ENCODE assay signal across 9 cellular contexts in the genomic region with DNA sequence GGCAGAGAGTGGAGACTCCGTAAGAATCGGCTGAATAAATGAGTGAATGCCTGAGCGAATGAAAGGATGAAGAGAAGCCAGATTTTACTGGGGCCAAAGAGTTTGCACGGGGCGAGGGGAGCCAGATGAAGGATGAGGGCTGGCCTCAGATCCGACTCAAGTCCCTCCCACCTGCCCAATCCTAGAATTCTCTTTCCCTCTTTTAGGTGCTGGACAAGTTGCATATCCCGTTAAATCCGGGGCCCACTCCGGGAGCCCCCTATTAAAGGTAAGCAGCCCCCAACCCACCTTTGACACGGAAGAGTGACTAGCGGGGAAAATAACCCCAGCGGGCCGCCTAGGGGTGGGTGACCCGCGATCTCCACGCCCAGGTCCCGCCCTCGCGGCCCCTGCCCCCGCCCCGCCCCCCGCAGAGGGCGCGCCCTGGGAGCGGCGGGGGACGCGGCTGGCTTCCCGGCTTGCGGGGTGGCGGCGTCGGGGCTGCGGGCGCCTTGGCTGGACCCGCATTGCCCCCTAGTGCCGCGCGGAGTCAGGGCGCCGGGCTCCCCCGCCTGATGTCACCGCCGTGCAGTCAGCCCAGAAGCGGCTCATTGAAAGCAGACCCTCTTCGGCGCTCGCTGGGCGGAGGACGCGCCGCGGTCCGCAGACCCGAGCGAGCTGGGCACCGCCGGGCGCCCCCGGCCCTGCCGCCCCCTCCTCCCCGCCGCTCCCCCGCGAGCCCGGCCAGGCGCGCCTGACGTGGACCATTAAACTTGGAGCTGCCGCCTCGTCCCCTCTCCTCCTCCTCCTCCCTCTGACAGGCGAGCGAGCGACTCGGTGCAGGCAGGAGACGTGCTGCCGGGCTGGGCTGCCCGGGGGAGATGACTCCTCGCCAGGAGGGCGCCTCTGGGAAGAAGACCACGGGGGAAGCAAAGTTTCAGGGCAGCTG. TPM values are rescaled to one million over a fixed set of nuclear protein-coding genes. Genes with fewer than 3 reads are reported as not detected.
DNase-seq lines count a peak whose midpoint lies in the region; ATAC-seq and TF ChIP-seq lines count a peak whose summit lies in the region.
"Had no signal": no experiment of that assay in that cellular context is flagged by ENCODE, and none has a peak within 500 bp of the region (broad histone marks: within the 10 kb centered on the region; RNA-seq: fewer than 3 reads in every experiment).

A gene (plus strand): TSS at position 570 of the 928 bp plus-strand sequence. CDS start 424 bp downstream, outside the sequence.

- H3K9me3 ChIP-seq in ascending aorta = no peaks in the 10 kb centered on the region
- no peaks in the 10 kb centered on the region for H3K9me3 ChIP-seq in sigmoid colon
- H3K9me3 ChIP-seq in SJCRH30 (replicated peaks) = no peaks in the 10 kb centered on the region

- H3K4me3 ChIP-seq in GM06990 (replicated peaks; ENCODE audit: low read depth, low read length) (no peak within 1 kb of the TSS; the same call in 1 of the 2 replicates), ascending aorta (peak within 1 kb of the TSS; percentile 59 to 84), sigmoid colon (peak within 1 kb of the TSS in 3 of 4 donors; percentile 42 to 55 (median 48)), SJCRH30 (no peak within 1 kb of the TSS)

- no peak for TF ChIP-seq POLR2A in sigmoid colon (IDR thresholded peaks at IDR 0.05)

- H3K27me3 ChIP-seq in GM06990 (replicated peaks; ENCODE audit: control insufficient read depth, insufficient read depth, low read length) (no peaks in the 10 kb centered on the region; the same call in 1 of the 2 replicates), ascending aorta (no peaks in the 10 kb centered on the region), sigmoid colon (peaks cover 0 to 11% (median 3%) of the 10 kb centered on the region in 3 donors), SJCRH30 (no peaks in the 10 kb centered on the region; the same call in 1 of the 2 replicates)

- H3K27ac ChIP-seq in ascending aorta (peak within 1 kb of the TSS; percentile 93 to 94), sigmoid colon (peak within 1 kb of the TSS in 3 of 4 donors; percentile 11 to 50 (median 21)), SJCRH30 (no peak within 1 kb of the TSS)
- H3K27ac ChIP-seq: epithelial cell of prostate had no signal

- ATAC-seq in HG03045 (IDR thresholded peaks at IDR 0.05; ENCODE audit: unreplicated experiment) (peak; percentile 53), SK-N-SH treated with all-trans-retinoic acid at 6 μM for 48 hours (peak; percentile 80)

- intact Hi-C loops in ascending aorta (cut with DNase I) = loop anchor here (1.0 to 10.0 kb wide), 7 partner anchors 51 to 472 kb away; no protein-coding TSS in a partner anchor
- intact Hi-C loops in sigmoid colon (cut with DNase I) = loop anchor here (5.0 to 10.0 kb wide), 4 partner anchors 131 to 759 kb away; no protein-coding TSS in a partner anchor

- WGBS in sigmoid colon, 2 donors = 1 to 2% methylated on average over 81 of the region's 81 CpGs

- TF ChIP-seq CTCF in GM06990 (IDR thresholded peaks at IDR 0.05; ENCODE audit: insufficient read depth, low read length, poor library complexity, severe bottlenecking) = peak; percentile 41
- TF ChIP-seq CTCF in ascending aorta (IDR thresholded peaks at IDR 0.05) = peak; percentile 61 to 89 (median 65)
- peak in 1 of 4 experiments; percentile 48 for TF ChIP-seq CTCF in sigmoid colon (IDR thresholded peaks at IDR 0.05)

- H3K4me1 ChIP-seq in ascending aorta = peaks cover 27 to 41% of the 10 kb centered on the region in 2 donors
- peaks cover 0 to 31% (median 17%) of the 10 kb centered on the region in 4 donors for H3K4me1 ChIP-seq in sigmoid colon
- no peaks in the 10 kb centered on the region for H3K4me1 ChIP-seq in SJCRH30

- H3K36me3 ChIP-seq in GM06990 (ENCODE audit: control insufficient read depth, insufficient read depth, low read length) = no peaks in the 10 kb centered on the region
- no peaks in the 10 kb centered on the region for H3K36me3 ChIP-seq in ascending aorta
- H3K36me3 ChIP-seq in sigmoid colon = no peaks in the 10 kb centered on the region
- no peaks in the 10 kb centered on the region for H3K36me3 ChIP-seq in SJCRH30

- TF ChIP-seq EP300 in sigmoid colon (IDR thresholded peaks at IDR 0.05) = no peak

- peak; percentile 39 for DNase-seq in GM06990 (ENCODE audit: extremely low read depth, insufficient read length)
- DNase-seq in ascending aorta (ENCODE audit: low spot score in 2 of 2) = peak in 1 of 2 donors; percentile 89
- peak in 42 of 51 donors; percentile 4 to 76 (median 36) for DNase-seq in hypothalamus (lab: John Stamatoyannopoulos, UW)
- peak; percentile 85 for DNase-seq in sigmoid colon
- no peak for DNase-seq in SJCRH30
- no peak for DNase-seq in NCI-H510A treated with DMSO at 0.1 percent for 48 hours (lab: John Stamatoyannopoulos, UW)

TF ChIP-seq in SK-N-SH treated with all-trans-retinoic acid at 6 μM for 48 hours, 23 proteins besides CTCF, POLR2A, EP300 and RAD21:
- TF ChIP-seq CSDC2 (CRISPR knock-in tag; IDR thresholded peaks at IDR 0.05) (no peak), ZNF565 (CRISPR knock-in tag; conservative IDR thresholded peaks at IDR 0.05; ENCODE audit: low read depth) (no peak), GLIS3 (CRISPR knock-in tag; IDR thresholded peaks at IDR 0.05) (no peak), TOX (CRISPR knock-in tag; IDR thresholded peaks at IDR 0.05; ENCODE audit: borderline replicate concordance) (no peak), SNAI2 (CRISPR knock-in tag; IDR thresholded peaks at IDR 0.05) (no peak)
- TF ChIP-seq, protein P1, sequence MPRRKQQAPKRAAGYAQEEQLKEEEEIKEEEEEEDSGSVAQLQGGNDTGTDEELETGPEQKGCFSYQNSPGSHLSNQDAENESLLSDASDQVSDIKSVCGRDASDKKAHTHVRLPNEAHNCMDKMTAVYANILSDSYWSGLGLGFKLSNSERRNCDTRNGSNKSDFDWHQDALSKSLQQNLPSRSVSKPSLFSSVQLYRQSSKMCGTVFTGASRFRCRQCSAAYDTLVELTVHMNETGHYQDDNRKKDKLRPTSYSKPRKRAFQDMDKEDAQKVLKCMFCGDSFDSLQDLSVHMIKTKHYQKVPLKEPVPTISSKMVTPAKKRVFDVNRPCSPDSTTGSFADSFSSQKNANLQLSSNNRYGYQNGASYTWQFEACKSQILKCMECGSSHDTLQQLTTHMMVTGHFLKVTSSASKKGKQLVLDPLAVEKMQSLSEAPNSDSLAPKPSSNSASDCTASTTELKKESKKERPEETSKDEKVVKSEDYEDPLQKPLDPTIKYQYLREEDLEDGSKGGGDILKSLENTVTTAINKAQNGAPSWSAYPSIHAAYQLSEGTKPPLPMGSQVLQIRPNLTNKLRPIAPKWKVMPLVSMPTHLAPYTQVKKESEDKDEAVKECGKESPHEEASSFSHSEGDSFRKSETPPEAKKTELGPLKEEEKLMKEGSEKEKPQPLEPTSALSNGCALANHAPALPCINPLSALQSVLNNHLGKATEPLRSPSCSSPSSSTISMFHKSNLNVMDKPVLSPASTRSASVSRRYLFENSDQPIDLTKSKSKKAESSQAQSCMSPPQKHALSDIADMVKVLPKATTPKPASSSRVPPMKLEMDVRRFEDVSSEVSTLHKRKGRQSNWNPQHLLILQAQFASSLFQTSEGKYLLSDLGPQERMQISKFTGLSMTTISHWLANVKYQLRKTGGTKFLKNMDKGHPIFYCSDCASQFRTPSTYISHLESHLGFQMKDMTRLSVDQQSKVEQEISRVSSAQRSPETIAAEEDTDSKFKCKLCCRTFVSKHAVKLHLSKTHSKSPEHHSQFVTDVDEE (CRISPR knock-in tag; IDR thresholded peaks at IDR 0.05) = no peak
- TF ChIP-seq, protein P2, sequence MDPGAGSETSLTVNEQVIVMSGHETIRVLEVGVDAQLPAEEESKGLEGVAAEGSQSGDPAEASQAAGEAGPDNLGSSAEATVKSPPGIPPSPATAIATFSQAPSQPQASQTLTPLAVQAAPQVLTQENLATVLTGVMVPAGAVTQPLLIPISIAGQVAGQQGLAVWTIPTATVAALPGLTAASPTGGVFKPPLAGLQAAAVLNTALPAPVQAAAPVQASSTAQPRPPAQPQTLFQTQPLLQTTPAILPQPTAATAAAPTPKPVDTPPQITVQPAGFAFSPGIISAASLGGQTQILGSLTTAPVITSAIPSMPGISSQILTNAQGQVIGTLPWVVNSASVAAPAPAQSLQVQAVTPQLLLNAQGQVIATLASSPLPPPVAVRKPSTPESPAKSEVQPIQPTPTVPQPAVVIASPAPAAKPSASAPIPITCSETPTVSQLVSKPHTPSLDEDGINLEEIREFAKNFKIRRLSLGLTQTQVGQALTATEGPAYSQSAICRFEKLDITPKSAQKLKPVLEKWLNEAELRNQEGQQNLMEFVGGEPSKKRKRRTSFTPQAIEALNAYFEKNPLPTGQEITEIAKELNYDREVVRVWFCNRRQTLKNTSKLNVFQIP (CRISPR knock-in tag; IDR thresholded peaks at IDR 0.05; ENCODE audit: borderline replicate concordance, low read depth) = no peak

RNA-seq across cellular contexts. Expression of the gene that starts here (rescaled TPM):
- 20.6 TPM for total RNA-seq in ascending aorta
- 1 to 10 TPM in 1 of 4 donors, under 1 TPM in 3; 0.36 to 1.8 (median 0.61) TPM for total RNA-seq in sigmoid colon
- under 1 TPM in 2 of 3 donors, not detected in 1; 0.47 to 0.92 TPM for polyA plus RNA-seq in sigmoid colon
- not detected in 2 replicates for total RNA-seq in SJCRH30 (2014; rRNA removed; shearing (Covaris generic))

Comparison
In these comparisons a context has a peak if more than half of its experiments do, and no peak if none do; other contexts are left out.
1. DNase-seq: peak in GM06990 (single experiment), hypothalamus (42 of 51) and sigmoid colon (single experiment); none in SJCRH30 (0 of 2) and NCI-H510A treated with DMSO at 0.1 percent for 48 hours (single experiment).
2. H3K4me3 ChIP-seq: peak in ascending aorta (2 of 2) and sigmoid colon (3 of 4); none in GM06990 (single experiment) and SJCRH30 (single experiment).